ENCODE assay signal across 31 cellular contexts in genomic region chr14:103143535-103143934, GRCh38. TPM values are rescaled to one million over a fixed set of nuclear protein-coding genes. Genes with fewer than 3 reads are reported as not detected.
DNase-seq lines count a peak whose midpoint lies in the region; ATAC-seq and TF ChIP-seq lines count a peak whose summit lies in the region.
"Had no signal": no experiment of that assay in that cellular context is flagged by ENCODE, and none has a peak within 500 bp of the region (broad histone marks: within the 10 kb centered on the region; RNA-seq: fewer than 3 reads in every experiment).

No MANE protein-coding gene starts in this region.

- H3K23ac ChIP-seq in neuronal stem cell (ENCODE audit: low read depth, low read length, poor library complexity), result no peak overlapping the region

- H2AFZ ChIP-seq in neuronal stem cell (ENCODE audit: low read length), result no peak overlapping the region

- ATAC-seq in HG03097 (IDR thresholded peaks at IDR 0.05; ENCODE audit: low FRiP score, unreplicated experiment), result no peak
- ATAC-seq: HCT116; heart right ventricle; left lung; naive thymus-derived CD4-positive, alpha-beta T cell had no signal

- H3K4me2 ChIP-seq in neuronal stem cell (ENCODE audit: insufficient read depth, low read length, poor library complexity, severe bottlenecking), result no peak overlapping the region
- H3K4me2 ChIP-seq: BLaER1, KMS-11, smooth muscle cell had no signal

- no peak overlapping the region for H2BK12ac ChIP-seq in neuronal stem cell (ENCODE audit: low read length)

- DNase-seq in BJ (ENCODE audit: low read depth) (peak; percentile 52), M059J (ENCODE audit: low read depth) (peak; percentile 41), cardiac fibroblast (ENCODE audit: low read depth in 2 of 2) (peak; percentile 48 to 77), iris pigment epithelial cell (ENCODE audit: low read depth) (peak; percentile 44), NCI-H446 treated with DMSO at 0.1 percent for 48 hours (lab: John Stamatoyannopoulos, UW) (no peak), Kasumi-1 (lab: John Stamatoyannopoulos, UW) (no peak), neuronal stem cell (ENCODE audit: low spot score) (no peak)
- DNase-seq: activated B cell treated with CpG ODN at 0.5 μM for 24 hours; activated naive CD4-positive, alpha-beta T cell treated with anti-CD3 and anti-CD28 coated beads, Interleukin-2, amount 50 U/mL, for 16 hours; anterior cingulate cortex; Caco-2; cortex of kidney; DMS79; heart right ventricle; left lung; MV-4-11; naive thymus-derived CD4-positive, alpha-beta T cell; NCI-H69; occipital lobe; retina; stimulated activated CD4-positive, alpha-beta T cell treated with anti-CD3 and anti-CD28 coated beads, Interleukin-2, amount 100 ng/mL, for 24 hours had no signal

- H3K9me3 ChIP-seq in neuronal stem cell (replicated peaks in 1 of 2; ENCODE audit: control insufficient read depth in 2 of 2, insufficient read depth in 1 of 2, low read depth in 1 of 2, low read length in 2 of 2), result no peaks in the 10 kb centered on the region
- H3K9me3 ChIP-seq: BLaER1, Caco-2, heart right ventricle, left lung had no signal

- H3K27ac ChIP-seq in neuronal stem cell (replicated peaks; ENCODE audit: low read length), result no peak overlapping the region
- H3K27ac ChIP-seq: BLaER1, cardiac muscle cell, heart right ventricle, KMS-11, left lung, SK-N-MC had no signal

- H3K4me3 ChIP-seq in BJ (ENCODE audit: low read depth, low read length) (no peak overlapping the region), cardiac fibroblast (replicated peaks in 1 of 2; ENCODE audit: low read depth in 2 of 2, low read length in 2 of 2) (no peak overlapping the region), neuronal stem cell (ENCODE audit: low read length in 2 of 2) (no peak overlapping the region)
- H3K4me3 ChIP-seq: BLaER1, cardiac muscle cell, heart right ventricle, left lung, SK-N-MC, smooth muscle cell had no signal

- H2BK15ac ChIP-seq in neuronal stem cell (ENCODE audit: low read length), result no peak overlapping the region

- H3K4me1 ChIP-seq in neuronal stem cell (ENCODE audit: control insufficient read depth in 2 of 2, insufficient read depth in 1 of 2, low read depth in 1 of 2, low read length in 2 of 2), result peaks cover 3 to 9% of the 10 kb centered on the region in 2 donors
- H3K4me1 ChIP-seq: Caco-2 had no signal

- H3K4ac ChIP-seq in neuronal stem cell (ENCODE audit: low read length), result no peak overlapping the region

- POLR2A ChIA-PET in BJ (lab: Charles Lee), result no interaction called here

- peaks cover 2% of the 10 kb centered on the region; the same call in 1 of the 2 replicates for H3K27me3 ChIP-seq in BJ (ENCODE audit: control insufficient read depth, insufficient read depth, low read length)
- H3K27me3 ChIP-seq in neuronal stem cell (ENCODE audit: control insufficient read depth in 3 of 3, insufficient read depth in 3 of 3, low read depth in 1 of 3, low read length in 3 of 3), result peaks cover 0 to 50% (median 9%) of the 10 kb centered on the region in 3 experiments
- H3K27me3 ChIP-seq: BLaER1, cardiac muscle cell had no signal

- H3K18ac ChIP-seq in neuronal stem cell (ENCODE audit: low read length), result no peak overlapping the region

- H2AK5ac ChIP-seq in neuronal stem cell (ENCODE audit: low read depth, low read length), result no peak overlapping the region

- H3K14ac ChIP-seq in neuronal stem cell (ENCODE audit: low read length), result no peak overlapping the region

- WGBS in neuronal stem cell (ENCODE audit: extremely low coverage in 2 of 2, insufficient read length in 2 of 2, insufficient replicate concordance in 1 of 2), 2 donors, result no CpG with 5 or more reads among the region's 7 CpGs

- H4K91ac ChIP-seq in neuronal stem cell (ENCODE audit: low read depth, low read length, poor library complexity), result no peak overlapping the region

- no peaks in the 10 kb centered on the region for H3K79me1 ChIP-seq in neuronal stem cell (ENCODE audit: low read depth, low read length)

- H4K8ac ChIP-seq in neuronal stem cell (ENCODE audit: low read depth, low read length), result no peak overlapping the region

- no peak for TF ChIP-seq CTCF in BJ (IDR thresholded peaks at IDR 0.05; ENCODE audit: insufficient read depth, low read depth, low read length)
- TF ChIP-seq CTCF in cardiac fibroblast (IDR thresholded peaks at IDR 0.05; ENCODE audit: low read depth, low read length), result no peak

- H2BK120ac ChIP-seq in neuronal stem cell (ENCODE audit: low read depth, low read length), result no peak overlapping the region

- H3K9ac ChIP-seq in neuronal stem cell (ENCODE audit: low read depth, low read length, poor library complexity), result no peak overlapping the region
- H3K9ac ChIP-seq: BLaER1, KMS-11 had no signal

- no peaks in the 10 kb centered on the region for H3K36me3 ChIP-seq in BJ (ENCODE audit: control insufficient read depth, insufficient read depth, low read length)
- no peaks in the 10 kb centered on the region for H3K36me3 ChIP-seq in neuronal stem cell (replicated peaks in 1 of 2; ENCODE audit: control insufficient read depth in 2 of 2, insufficient read depth in 2 of 2, low read length in 2 of 2)
- H3K36me3 ChIP-seq: BLaER1, cardiac muscle cell, heart right ventricle, left lung had no signal

- CTCF ChIA-PET in BJ (lab: Yijun Ruan, JAX), result interaction anchor here (1.2 to 4.9 kb wide), 2 partner anchors 10 to 40 kb away, joined by 3 to 49 read pairs; no protein-coding TSS in a partner anchor

- no peak overlapping the region for H2BK5ac ChIP-seq in neuronal stem cell (ENCODE audit: low read length)

RNA-seq across cellular contexts. Expression of gene TNFAIP2, which starts 20.3 kb away (rescaled TPM):
- polyA plus RNA-seq in BJ (2011; rRNA removed), result 16.7 and 28.2 TPM in 2 replicates
- polyA minus RNA-seq in BJ (2011; rRNA and poly(A)+ RNA removed), result 22.9 and 28.3 TPM in 2 replicates
- total RNA-seq in M059J (2014; rRNA removed; shearing (Covaris generic)), result 89.3 and 135 TPM in 2 replicates
- 26.4 TPM for polyA plus RNA-seq in neuronal stem cell (2013, experiment 1 of 2)
- 24.5 TPM for polyA plus RNA-seq in neuronal stem cell (2013, experiment 2 of 2)
- polyA plus RNA-seq: naive thymus-derived CD4-positive, alpha-beta T cell had no signal

RNA-seq across cellular contexts. Expression of gene EXOC3L4, which starts 49.0 kb away (rescaled TPM):
- not detected in 2 replicates for polyA plus RNA-seq in BJ (2011; rRNA removed)
- polyA minus RNA-seq in BJ (2011; rRNA and poly(A)+ RNA removed), result not detected in 2 replicates
- total RNA-seq in M059J (2014; rRNA removed; shearing (Covaris generic)), result not detected in 2 replicates
- polyA plus RNA-seq in neuronal stem cell (2013, experiment 1 of 2), result not detected
- polyA plus RNA-seq in neuronal stem cell (2013, experiment 2 of 2), result not detected
- total RNA-seq: A673; activated B cell treated with CpG ODN at 0.5 μM for 24 hours; naive thymus-derived CD4-positive, alpha-beta T cell; RPMI7951; smooth muscle cell had no signal
- polyA plus RNA-seq: naive thymus-derived CD4-positive, alpha-beta T cell; smooth muscle cell had no signal

RNA-seq across cellular contexts. Expression of gene LBHD2, which starts 59.5 kb away (rescaled TPM):
- not detected in 2 replicates for polyA plus RNA-seq in BJ (2011; rRNA removed)
- polyA minus RNA-seq in BJ (2011; rRNA and poly(A)+ RNA removed), result not detected in 2 replicates
- not detected in 2 replicates for total RNA-seq in M059J (2014; rRNA removed; shearing (Covaris generic))
- polyA plus RNA-seq in neuronal stem cell (2013, experiment 1 of 2), result not detected
- polyA plus RNA-seq in neuronal stem cell (2013, experiment 2 of 2), result not detected
- total RNA-seq: activated B cell treated with CpG ODN at 0.5 μM for 24 hours; Caco-2; cardiac muscle cell; heart right ventricle; HT-29; left lung; naive thymus-derived CD4-positive, alpha-beta T cell; occipital lobe; RPMI7951; smooth muscle cell had no signal
- polyA plus RNA-seq: cardiac muscle cell; naive thymus-derived CD4-positive, alpha-beta T cell; smooth muscle cell had no signal

Comparison
In these comparisons a context has a peak if more than half of its experiments do, and no peak if none do; other contexts are left out.
1. DNase-seq: peak in BJ (single experiment), M059J (single experiment), cardiac fibroblast (2 of 2) and iris pigment epithelial cell (single experiment); none in NCI-H446 treated with DMSO at 0.1 percent for 48 hours (single experiment), Kasumi-1 (0 of 2) and neuronal stem cell (single experiment).